ENCODE assay signal across 13 cellular contexts in the genomic region with DNA sequence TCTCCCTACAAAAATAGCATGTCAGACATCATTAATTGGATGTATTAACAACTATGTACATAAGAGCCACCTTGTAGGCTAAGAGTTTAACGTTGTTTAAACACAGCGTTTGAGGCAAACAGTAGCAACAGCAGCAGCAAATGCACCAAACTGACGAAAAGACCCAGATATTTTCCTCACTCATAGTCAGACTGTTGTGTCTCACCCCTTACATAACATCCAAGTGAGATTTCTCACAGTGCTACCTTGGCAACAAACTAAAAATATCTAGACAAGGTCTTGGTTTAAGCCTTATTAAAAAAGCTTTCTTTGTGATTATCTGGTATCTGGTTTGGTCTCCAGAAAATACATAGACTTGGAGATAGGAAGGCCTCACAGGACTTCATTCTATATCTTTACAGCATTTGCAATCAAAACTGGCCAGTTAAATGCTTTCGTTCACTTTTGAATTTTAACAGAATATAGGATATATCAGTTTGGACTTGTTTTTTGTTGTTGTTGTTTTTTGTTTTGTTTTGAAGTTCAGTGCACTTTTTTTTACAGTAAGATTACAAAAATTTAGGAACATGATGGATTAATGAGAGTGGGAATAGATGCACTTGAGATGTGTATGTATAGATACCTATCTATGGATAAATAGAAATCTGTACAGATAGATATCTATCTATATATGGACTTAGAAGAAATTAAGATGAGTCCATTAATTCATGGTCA. TPM values are rescaled to one million over a fixed set of nuclear protein-coding genes. Genes with fewer than 3 reads are reported as not detected.
DNase-seq lines count a peak whose midpoint lies in the region; ATAC-seq, FAIRE-seq and TF ChIP-seq lines count a peak whose summit lies in the region.
"Had no signal": no experiment of that assay in that cellular context is flagged by ENCODE, and none has a peak within 500 bp of the region (broad histone marks: within the 10 kb centered on the region; RNA-seq: fewer than 3 reads in every experiment).

No MANE protein-coding gene starts in this region.

- peak overlapping the region in 4 of 5 donors; percentile 4 to 97 (median 69) for H3K27ac ChIP-seq in adrenal gland
- peak overlapping the region in 5 of 8 donors; percentile 78 to 91 (median 88) for H3K27ac ChIP-seq in spleen

- TF ChIP-seq CTCF in adrenal gland (IDR thresholded peaks at IDR 0.05) (no peak), spleen (IDR thresholded peaks at IDR 0.05 in 8 of 11, conservative IDR thresholded peaks at IDR 0.05 in 3 of 11) (no peak)

- peak; percentile 86 for FAIRE-seq in islet of Langerhans (lab: Jason Lieb, UNC)
- FAIRE-seq: H1 had no signal

- TF ChIP-seq POLR2A in adrenal gland (IDR thresholded peaks at IDR 0.05) (peak in 1 of 2 donors; percentile 22), spleen (IDR thresholded peaks at IDR 0.05) (no peak)

- H3K4me3 ChIP-seq in adrenal gland (no peak overlapping the region), spleen (peak overlapping the region in 1 of 8 donors; percentile 76)

- WGBS in adrenal gland, 4 donors: 57 to 67% (median 63%) methylated on average over 4 of the region's 4 CpGs
- 87 to 95% (median 91%) methylated on average over 4 of the region's 4 CpGs for WGBS in spleen, 5 donors

- H3K9me3 ChIP-seq in adrenal gland (replicated peaks in 1 of 3) (no peaks in the 10 kb centered on the region), spleen (no peaks in the 10 kb centered on the region)

- no peaks in the 10 kb centered on the region for H3K27me3 ChIP-seq in adrenal gland
- H3K27me3 ChIP-seq in spleen (replicated peaks in 1 of 7): peaks cover 0 to 60% (median 25%) of the 10 kb centered on the region in 7 donors

- no peaks in the 10 kb centered on the region for H3K36me3 ChIP-seq in adrenal gland (replicated peaks in 1 of 2)
- H3K36me3 ChIP-seq in spleen: no peaks in the 10 kb centered on the region

- ATAC-seq in HG03280 (IDR thresholded peaks at IDR 0.05; ENCODE audit: unreplicated experiment): no peak
- ATAC-seq: naive thymus-derived CD4-positive, alpha-beta T cell; stimulated activated naive CD8-positive, alpha-beta T cell treated with anti-CD3 and anti-CD28 coated beads, Interleukin-15, amount 100 ng/mL, for 72 hours had no signal

- DNase-seq in HT-29 (ENCODE audit: low spot score) (peak; percentile 69), adrenal gland (no peak), spleen (no peak), NOMO-1 treated with dmso at 0.1 percent for 144 hours (lab: John Stamatoyannopoulos, UW; ENCODE audit: unreplicated experiment) (no peak), NCI-H187 (lab: John Stamatoyannopoulos, UW) (no peak), NCI-H524 treated with DMSO at 0.1 percent for 48 hours (lab: John Stamatoyannopoulos, UW) (no peak)
- DNase-seq: KBM-7; naive thymus-derived CD4-positive, alpha-beta T cell; stimulated activated naive CD8-positive, alpha-beta T cell treated with anti-CD3 and anti-CD28 coated beads, Interleukin-15, amount 100 ng/mL, for 72 hours had no signal

- peaks cover 4 to 16% of the 10 kb centered on the region in 2 donors for H3K4me1 ChIP-seq in adrenal gland (replicated peaks in 1 of 2)
- peaks cover 4 to 82% (median 58%) of the 10 kb centered on the region in 6 donors for H3K4me1 ChIP-seq in spleen

- intact Hi-C loops in adrenal gland (cut with DNase I): loop anchor here in 1 of 2 donors (10.0 kb wide), 1 partner anchor 154 kb away; no protein-coding TSS in a partner anchor
- intact Hi-C loops in spleen (cut with DNase I; ENCODE audit: low total_unique reads): no loop called here

RNA-seq across cellular contexts. Expression of gene BHLHE41, which starts 4.1 kb away (rescaled TPM):
- 79.8 and 82.7 TPM in 2 replicates for total RNA-seq in HT-29 (2014; rRNA removed; shearing (Covaris generic))
- total RNA-seq in adrenal gland (10 to 100 TPM in 7 of 8 donors, 1 to 10 TPM in 1; 9.9 to 62.9 (median 24.3) TPM), spleen (10 to 100 TPM in 6 of 7 donors, 1 to 10 TPM in 1; 7.2 to 46.9 (median 27.0) TPM)
- polyA plus RNA-seq in adrenal gland (10 to 100 TPM; 14.1 to 35.1 (median 15.4) TPM), spleen (10 to 100 TPM in 2 of 3 donors, 1 to 10 TPM in 1; 8.7 to 22.9 (median 19.5) TPM)
- polyA plus RNA-seq: CD14-positive monocyte; naive thymus-derived CD4-positive, alpha-beta T cell had no signal
